Comparison of ENCODE assay signal across 8 cellular contexts in the genomic region with DNA sequence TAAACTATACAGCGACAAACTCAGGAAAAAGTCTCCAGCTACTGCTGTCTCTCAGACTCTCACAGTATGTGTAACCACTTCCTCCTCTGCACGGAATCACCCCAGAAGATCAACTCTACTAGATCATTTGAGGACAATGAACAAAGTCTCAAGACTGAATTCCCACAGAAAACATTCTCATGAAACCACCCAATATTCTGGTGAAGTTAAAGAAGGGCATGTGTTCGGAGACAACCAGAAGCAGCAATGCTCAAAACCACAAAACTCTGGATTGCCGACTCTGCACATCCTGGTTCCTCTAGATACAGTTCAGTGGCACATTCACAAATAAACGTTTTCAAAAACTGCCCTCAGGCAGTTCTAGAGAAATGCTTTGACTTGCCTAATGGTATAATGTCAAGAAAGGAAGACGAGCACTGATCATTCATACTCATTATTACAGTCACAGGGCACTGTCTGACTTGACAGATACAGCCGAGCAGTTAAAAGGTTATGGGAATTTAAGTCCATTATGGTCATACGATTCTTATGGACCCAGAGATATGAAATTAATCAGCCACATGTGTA.
DNase-seq lines count a peak whose midpoint lies in the region; ATAC-seq lines count a peak whose summit lies in the region.

No MANE protein-coding gene starts in this region.

- ATAC-seq in GM18520 (IDR thresholded peaks at IDR 0.05; ENCODE audit: unreplicated experiment) (peak; percentile 81), HG02678 (IDR thresholded peaks at IDR 0.05; ENCODE audit: unreplicated experiment) (peak; percentile 95)
- peak; percentile 63 for ATAC-seq in activated T-helper 17 cell treated with anti-CD3 and anti-CD28 coated beads, Interleukin-2, amount 50 U/mL, for 72 hours (replicated peaks)

- H3K27me3 Mint-ChIP-seq in activated T-helper 17 cell treated with anti-CD3 and anti-CD28 coated beads, Interleukin-2, amount 50 U/mL, for 72 hours, result no peaks in the 10 kb centered on the region

- H3K36me3 Mint-ChIP-seq in activated T-helper 17 cell treated with anti-CD3 and anti-CD28 coated beads, Interleukin-2, amount 50 U/mL, for 72 hours (ENCODE audit: low read depth), result peaks cover 7% of the 10 kb centered on the region

- H3K4me1 Mint-ChIP-seq in activated T-helper 17 cell treated with anti-CD3 and anti-CD28 coated beads, Interleukin-2, amount 50 U/mL, for 72 hours, result peaks cover 47% of the 10 kb centered on the region

- peak overlapping the region; percentile 92 for H3K4me3 Mint-ChIP-seq in activated T-helper 17 cell treated with anti-CD3 and anti-CD28 coated beads, Interleukin-2, amount 50 U/mL, for 72 hours

- peak; percentile 40 for DNase-seq in NCI-H146 (lab: John Stamatoyannopoulos, UW)
- DNase-seq in kidney tubule cell (ENCODE audit: low spot score), result peak; percentile 12
- DNase-seq in NK-92 (lab: John Stamatoyannopoulos, UW; ENCODE audit: unreplicated experiment), result no peak
- no peak for DNase-seq in NCI-H128 (lab: John Stamatoyannopoulos, UW; ENCODE audit: unreplicated experiment)
- no peak for DNase-seq in middle frontal gyrus (ENCODE audit: extremely low spot score, low spot score)

- no peaks in the 10 kb centered on the region for H3K9me3 Mint-ChIP-seq in activated T-helper 17 cell treated with anti-CD3 and anti-CD28 coated beads, Interleukin-2, amount 50 U/mL, for 72 hours

- H3K27ac Mint-ChIP-seq in activated T-helper 17 cell treated with anti-CD3 and anti-CD28 coated beads, Interleukin-2, amount 50 U/mL, for 72 hours, result peak overlapping the region; percentile 95

Comparison
In these comparisons a context has a peak if more than half of its experiments do, and no peak if none do; other contexts are left out.
1. DNase-seq: peak in NCI-H146 (single experiment) and kidney tubule cell (single experiment); none in NK-92 (single experiment), NCI-H128 (single experiment) and middle frontal gyrus (single experiment).
2. Peak in every context shown above with its lines, with median percentiles within 50 percentile points of each other: ATAC-seq.